ENCODE assay signal across 31 cellular contexts in genomic region chr3:10723991-10724390, GRCh38.
"Had no signal": no experiment of that assay in that cellular context is flagged by ENCODE, and none has a peak within 500 bp of the region (broad histone marks: within the 10 kb centered on the region; RNA-seq: fewer than 3 reads in every experiment).

No MANE protein-coding gene starts in this region.

- H3K4me3 Mint-ChIP-seq: activated CD4-positive, alpha-beta T cell treated with anti-CD3 and anti-CD28 coated beads for 36 hours; activated CD4-positive, alpha-beta T cell treated with anti-CD3 and anti-CD28 coated beads, Interleukin-2, amount 10 ng/mL, durations not matched to agents 7 days and 5 days; activated CD8-positive, alpha-beta T cell treated with anti-CD3 and anti-CD28 coated beads, Interleukin-2, amount 10 ng/mL, durations not matched to agents 7 days and 5 days; activated naive CD4-positive, alpha-beta T cell treated with anti-CD3 and anti-CD28 coated beads, Interleukin-2, amount 10 ng/mL, durations not matched to agents 7 days and 5 days; activated naive CD8-positive, alpha-beta T cell; activated naive CD8-positive, alpha-beta T cell treated with anti-CD3 and anti-CD28 coated beads, Interleukin-2, amount 50 U/mL, for 24 hours; brain had no signal

- ATAC-seq: activated CD4-positive, alpha-beta T cell treated with anti-CD3 and anti-CD28 coated beads for 36 hours; activated CD4-positive, CD25-positive, alpha-beta regulatory T cell treated with anti-CD3 and anti-CD28 coated beads, Interleukin-2, amount 50 U/mL, for 24 hours; activated CD8-positive, alpha-beta T cell treated with anti-CD3 and anti-CD28 coated beads, Interleukin-2, amount 10 ng/mL, durations not matched to agents 7 days and 5 days; activated naive CD8-positive, alpha-beta T cell treated with anti-CD3 and anti-CD28 coated beads, Interleukin-2, amount 50 U/mL, for 24 hours; Panc1 had no signal

- DNase-seq: activated CD4-positive, alpha-beta T cell treated with anti-CD3 and anti-CD28 coated beads for 36 hours; activated CD4-positive, alpha-beta T cell treated with anti-CD3 and anti-CD28 coated beads, Interleukin-2, amount 10 ng/mL, durations not matched to agents 7 days and 5 days; activated CD4-positive, alpha-beta T cell treated with anti-CD3 and anti-CD28 coated beads, Interleukin-2, amount 50 U/mL, for 48 hours; activated CD8-positive, alpha-beta T cell treated with anti-CD3 and anti-CD28 coated beads, Interleukin-2, amount 10 ng/mL, durations not matched to agents 7 days and 5 days; activated effector memory CD4-positive, alpha-beta T cell treated with Interleukin-2 at 50 U/mL for 16 hours; activated naive CD4-positive, alpha-beta T cell treated with anti-CD3 and anti-CD28 coated beads, Interleukin-2, amount 10 ng/mL, durations not matched to agents 7 days and 5 days; activated naive CD8-positive, alpha-beta T cell treated with anti-CD3 and anti-CD28 coated beads, Interleukin-2, amount 50 U/mL, for 24 hours; activated T-cell treated with anti-CD3 and anti-CD28 coated beads, Interleukin-2, amount 50 U/mL, for 48 hours; anterior cingulate cortex; caudate nucleus; cerebellar nuclear complex; NCI-H1092 treated with DMSO at 0.1 percent for 48 hours; NCI-H1417; NCI-H146; NCI-H187; NCI-H2029 treated with DMSO at 0.1 percent for 48 hours; NCI-H2107; NCI-H2171 treated with DMSO at 0.1 percent for 48 hours; NCI-H226; NCI-H524 treated with DMSO at 0.1 percent for 48 hours; SHP77; SJCRH30; T1000; WERI-Rb-1 had no signal

- H3K27me3 ChIP-seq: SJCRH30 had no signal

- H3K27ac ChIP-seq: KMS-11, SJCRH30, SK-N-MC, WERI-Rb-1 had no signal

- H3K27ac Mint-ChIP-seq: activated CD4-positive, alpha-beta T cell treated with anti-CD3 and anti-CD28 coated beads for 36 hours; activated CD4-positive, alpha-beta T cell treated with anti-CD3 and anti-CD28 coated beads, Interleukin-2, amount 10 ng/mL, durations not matched to agents 7 days and 5 days; activated CD8-positive, alpha-beta T cell treated with anti-CD3 and anti-CD28 coated beads, Interleukin-2, amount 10 ng/mL, durations not matched to agents 7 days and 5 days; activated naive CD4-positive, alpha-beta T cell treated with anti-CD3 and anti-CD28 coated beads, Interleukin-2, amount 10 ng/mL, durations not matched to agents 7 days and 5 days; activated naive CD8-positive, alpha-beta T cell; activated naive CD8-positive, alpha-beta T cell treated with anti-CD3 and anti-CD28 coated beads, Interleukin-2, amount 50 U/mL, for 24 hours had no signal

- H3K9me3 Mint-ChIP-seq: activated CD4-positive, alpha-beta T cell treated with anti-CD3 and anti-CD28 coated beads, Interleukin-2, amount 10 ng/mL, durations not matched to agents 7 days and 5 days; activated naive CD4-positive, alpha-beta T cell treated with anti-CD3 and anti-CD28 coated beads, Interleukin-2, amount 10 ng/mL, durations not matched to agents 7 days and 5 days; activated naive CD8-positive, alpha-beta T cell treated with anti-CD3 and anti-CD28 coated beads, Interleukin-2, amount 50 U/mL, for 24 hours had no signal

- H3K4me2 ChIP-seq: KMS-11 had no signal

- H3K36me3 Mint-ChIP-seq: activated naive CD4-positive, alpha-beta T cell treated with anti-CD3 and anti-CD28 coated beads, Interleukin-2, amount 10 ng/mL, durations not matched to agents 7 days and 5 days; brain had no signal

- H3K9me3 ChIP-seq: SJCRH30 had no signal

- H3K4me3 ChIP-seq: SJCRH30, SK-N-MC had no signal

- H3K9ac ChIP-seq: KMS-11 had no signal

- H3K4me1 Mint-ChIP-seq: activated CD4-positive, alpha-beta T cell treated with anti-CD3 and anti-CD28 coated beads for 36 hours; activated CD4-positive, alpha-beta T cell treated with anti-CD3 and anti-CD28 coated beads, Interleukin-2, amount 10 ng/mL, durations not matched to agents 7 days and 5 days; activated naive CD4-positive, alpha-beta T cell treated with anti-CD3 and anti-CD28 coated beads, Interleukin-2, amount 10 ng/mL, durations not matched to agents 7 days and 5 days; activated naive CD8-positive, alpha-beta T cell treated with anti-CD3 and anti-CD28 coated beads, Interleukin-2, amount 50 U/mL, for 24 hours; brain had no signal

- H3K36me3 ChIP-seq: SJCRH30, WERI-Rb-1 had no signal

- H3K4me1 ChIP-seq: SJCRH30 had no signal

- FAIRE-seq: bronchial epithelial cell had no signal
